9 cellular contexts compared by ENCODE assay signal in genomic region chr1:234919061-234919755, GRCh38.
DNase-seq lines count a peak whose midpoint lies in the region; ATAC-seq and TF ChIP-seq lines count a peak whose summit lies in the region.
"Had no signal": no experiment of that assay in that cellular context is flagged by ENCODE, and none has a peak within 500 bp of the region (broad histone marks: within the 10 kb centered on the region; RNA-seq: fewer than 3 reads in every experiment).

No MANE protein-coding gene starts in this region.

- no peaks in the 10 kb centered on the region for H3K27me3 ChIP-seq in upper lobe of left lung

- intact Hi-C loops in Right ventricle myocardium inferior (cut with DNase I) = loop anchor here (2.0 to 5.0 kb wide), 2 partner anchors 78 to 156 kb away; no protein-coding TSS in a partner anchor

- peak overlapping the region; percentile 99 for H3K27ac Mint-ChIP-seq in nephron progenitor cell
- H3K27ac Mint-ChIP-seq: memory B cell; T-helper 1 cell treated with Interleukin-12 subunit alpha and Interleukin-12 subunit beta and Interleukin-4 antibody, amounts not matched to agents 30 μg/mL and 1 μg/mL, for 36 hours had no signal

- no peaks in the 10 kb centered on the region for H3K36me3 Mint-ChIP-seq in nephron progenitor cell (ENCODE audit: low read depth)
- H3K36me3 Mint-ChIP-seq: memory B cell had no signal

- peaks cover 8% of the 10 kb centered on the region for H3K27me3 Mint-ChIP-seq in nephron progenitor cell (ENCODE audit: low read depth, poor library complexity)
- H3K27me3 Mint-ChIP-seq: memory B cell had no signal

- H3K27ac ChIP-seq in angular gyrus (ENCODE audit: low read depth, low read length) (peak overlapping the region; percentile 53), upper lobe of left lung (peak overlapping the region; percentile 83 to 88 (median 86))

- TF ChIP-seq CTCF in nephron progenitor cell (IDR thresholded peaks at IDR 0.05) (no peak), upper lobe of left lung (IDR thresholded peaks at IDR 0.05) (no peak), omental fat pad (IDR thresholded peaks at IDR 0.05) (no peak)

- 68 to 69% methylated on average over 13 to 14 of the region's 14 CpGs for WGBS in upper lobe of left lung, 2 donors

- no peak for TF ChIP-seq POLR2A in upper lobe of left lung (IDR thresholded peaks at IDR 0.05)

- peaks cover 64% of the 10 kb centered on the region for H3K4me1 Mint-ChIP-seq in nephron progenitor cell

- peaks cover 21% of the 10 kb centered on the region for H3K9me3 Mint-ChIP-seq in nephron progenitor cell
- H3K9me3 Mint-ChIP-seq: memory B cell had no signal

- no peaks in the 10 kb centered on the region for H3K9me3 ChIP-seq in upper lobe of left lung

- no peak overlapping the region for H3K4me3 ChIP-seq in upper lobe of left lung

- ATAC-seq in Right ventricle myocardium inferior (peak; percentile 63), upper lobe of left lung (ENCODE audit: low FRiP score in 2 of 2) (peak; percentile 39 to 62), omental fat pad (ENCODE audit: low FRiP score) (no peak), GM21423 (IDR thresholded peaks at IDR 0.05; ENCODE audit: unreplicated experiment) (no peak)

- no peak for DNase-seq in Right ventricle myocardium inferior (ENCODE audit: missing footprints)
- DNase-seq in nephron progenitor cell = peak; percentile 27
- DNase-seq in upper lobe of left lung = peak in 1 of 2 donors; percentile 21
- DNase-seq in omental fat pad (ENCODE audit: low spot score) = no peak
- DNase-seq in HPDE6-E6E7 (ENCODE audit: extremely low spot score) = no peak

- no peaks in the 10 kb centered on the region for H3K36me3 ChIP-seq in upper lobe of left lung

- peak overlapping the region; percentile 1 for H3K4me3 Mint-ChIP-seq in nephron progenitor cell
- H3K4me3 Mint-ChIP-seq: memory B cell; T-helper 1 cell treated with Interleukin-12 subunit alpha and Interleukin-12 subunit beta and Interleukin-4 antibody, amounts not matched to agents 30 μg/mL and 1 μg/mL, for 36 hours had no signal

- peak in 1 of 4 donors; percentile 60 for TF ChIP-seq EP300 in upper lobe of left lung (IDR thresholded peaks at IDR 0.05)

- H3K4me1 ChIP-seq in upper lobe of left lung = peaks cover 57 to 68% (median 59%) of the 10 kb centered on the region in 4 donors

Comparison
In these comparisons a context has a peak if more than half of its experiments do, and no peak if none do; other contexts are left out.
1. ATAC-seq: peak in Right ventricle myocardium inferior (single experiment) and upper lobe of left lung (2 of 2); none in omental fat pad (single experiment) and GM21423 (single experiment).